ENCODE assay signal across 24 cellular contexts in genomic region chr3:128427872-128428822, GRCh38. TPM values are rescaled to one million over a fixed set of nuclear protein-coding genes. Genes with fewer than 3 reads are reported as not detected.
"Had no signal": no experiment of that assay in that cellular context is flagged by ENCODE, and none has a peak within 500 bp of the region (broad histone marks: within the 10 kb centered on the region; RNA-seq: fewer than 3 reads in every experiment).

No MANE protein-coding gene starts in this region.

- H3K36me3 Mint-ChIP-seq: memory B cell had no signal

- ATAC-seq: activated CD8-positive, alpha-beta T cell treated with anti-CD3 and anti-CD28 coated beads for 36 hours; pancreas had no signal

- H3K4me3 Mint-ChIP-seq: activated CD4-positive, alpha-beta T cell treated with anti-CD3 and anti-CD28 coated beads, Interleukin-2, amount 10 ng/mL, durations not matched to agents 24 days and 14 days; activated CD8-positive, alpha-beta T cell treated with anti-CD3 and anti-CD28 coated beads for 36 hours; activated naive CD4-positive, alpha-beta T cell treated with anti-CD3 and anti-CD28 coated beads for 36 hours; memory B cell had no signal

- H3K27me3 ChIP-seq: pancreas, thyroid gland, vagina had no signal

- FAIRE-seq: endometrium, frontal cortex, pancreas had no signal

- DNase-seq: activated CD4-positive, alpha-beta T cell treated with anti-CD3 and anti-CD28 coated beads, Interleukin-2, amount 10 ng/mL, durations not matched to agents 24 days and 14 days; activated CD8-positive, alpha-beta T cell treated with anti-CD3 and anti-CD28 coated beads for 36 hours; activated naive CD4-positive, alpha-beta T cell treated with anti-CD3 and anti-CD28 coated beads for 36 hours; activated T-cell treated with anti-CD3 and anti-CD28 coated beads, Interleukin-2, amount 50 U/mL, for 1 hour; head of caudate nucleus; stimulated activated CD4-positive, alpha-beta T cell treated with anti-CD3 and anti-CD28 coated beads, Interleukin-1b, Interleukin-23, amount 100 ng/mL, for 48 hours; stimulated activated CD8-positive, alpha-beta memory T cell treated with anti-CD3 and anti-CD28 coated beads, Interleukin-4, amount 100 ng/mL, for 48 hours; stimulated activated naive CD4-positive, alpha-beta T cell; T1000; thyroid gland had no signal

- H3K27ac Mint-ChIP-seq: activated CD4-positive, alpha-beta T cell treated with anti-CD3 and anti-CD28 coated beads, Interleukin-2, amount 10 ng/mL, durations not matched to agents 24 days and 14 days; activated CD8-positive, alpha-beta T cell treated with anti-CD3 and anti-CD28 coated beads for 36 hours; activated naive CD4-positive, alpha-beta T cell treated with anti-CD3 and anti-CD28 coated beads for 36 hours; memory B cell had no signal

- H3K9me3 Mint-ChIP-seq: activated CD4-positive, alpha-beta T cell treated with anti-CD3 and anti-CD28 coated beads, Interleukin-2, amount 10 ng/mL, durations not matched to agents 24 days and 14 days; activated CD8-positive, alpha-beta T cell treated with anti-CD3 and anti-CD28 coated beads for 36 hours; activated naive CD4-positive, alpha-beta T cell treated with anti-CD3 and anti-CD28 coated beads for 36 hours; memory B cell had no signal

- H3K4me3 ChIP-seq: ascending aorta, coronary artery, pancreas, thyroid gland, vagina had no signal

- H3K9me3 ChIP-seq: ascending aorta, pancreas, thyroid gland, vagina had no signal

- H3K27ac ChIP-seq: ascending aorta, coronary artery, pancreas, thyroid gland, vagina had no signal

- H3K36me3 ChIP-seq: ascending aorta, pancreas, thyroid gland, vagina had no signal

RNA-seq across cellular contexts. Expression of gene DNAJB8, which starts 38.5 kb away (rescaled TPM):
- total RNA-seq: activated CD4-positive, alpha-beta T cell treated with anti-CD3 and anti-CD28 coated beads, Interleukin-2, amount 10 ng/mL, durations not matched to agents 24 days and 14 days; activated CD8-positive, alpha-beta T cell treated with anti-CD3 and anti-CD28 coated beads for 36 hours; activated naive CD4-positive, alpha-beta T cell treated with anti-CD3 and anti-CD28 coated beads for 36 hours; ascending aorta; frontal cortex; kidney epithelial cell; liver; mononuclear cell; pancreas; renal cortical epithelial cell; subcutaneous adipose tissue; T-helper 1 cell treated with Interleukin-12 subunit alpha and Interleukin-12 subunit beta and Interleukin-4 antibody, amounts not matched to agents 30 ng/mL and 1 ng/mL, for 36 hours; thyroid gland; vagina had no signal
- polyA plus RNA-seq: esophagus, liver, pancreas had no signal
